Comparison of ENCODE assay signal across 8 cellular contexts in the genomic region with DNA sequence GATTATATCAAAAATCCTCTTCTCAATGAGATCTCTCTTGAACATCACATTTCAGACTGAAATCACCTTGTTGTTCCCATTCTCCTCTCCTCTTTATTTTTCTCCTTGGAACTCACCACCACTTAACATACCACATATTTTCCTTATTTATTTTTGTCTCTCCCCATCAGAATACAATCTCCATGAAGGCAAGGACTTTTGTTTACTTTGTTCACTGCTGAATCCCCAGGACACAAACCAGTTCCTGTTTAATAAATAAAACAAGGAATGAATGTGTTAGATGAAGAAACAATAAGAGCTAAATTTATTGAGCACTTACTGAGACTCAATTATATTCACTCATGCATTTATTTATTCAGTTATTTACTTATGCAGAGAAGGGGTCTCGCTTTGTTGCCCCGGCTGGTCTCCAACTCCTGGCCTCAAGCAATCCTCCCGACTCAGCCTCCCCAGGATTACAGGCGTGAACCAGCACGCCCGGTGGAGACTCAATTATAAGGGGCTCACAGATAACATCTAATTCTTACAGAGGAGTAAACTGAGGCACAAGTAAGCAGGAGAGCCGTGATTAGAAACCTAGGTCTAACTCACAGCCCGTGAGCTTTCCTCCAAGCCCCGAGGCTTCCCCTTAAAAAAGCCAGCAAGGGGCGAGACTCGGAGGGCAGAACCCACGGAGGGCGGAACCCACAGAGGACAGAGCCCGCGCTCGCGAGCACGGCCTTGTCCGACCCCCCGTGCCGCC. TPM values are rescaled to one million over a fixed set of nuclear protein-coding genes. Genes with fewer than 3 reads are reported as not detected.
DNase-seq lines count a peak whose midpoint lies in the region; ATAC-seq and TF ChIP-seq lines count a peak whose summit lies in the region.

No MANE protein-coding gene starts in this region.

- H2BK15ac ChIP-seq in mesendoderm (replicated peaks; ENCODE audit: low read depth), result no peak overlapping the region

- peak overlapping the region; percentile 71 for H3K4me2 ChIP-seq in mesendoderm (ENCODE audit: low read length)

- ATAC-seq in Right ventricle myocardium inferior, result peak; percentile 51
- no peak for ATAC-seq in left cardiac atrium
- no peak for ATAC-seq in GM21367 (IDR thresholded peaks at IDR 0.05; ENCODE audit: unreplicated experiment)

- peak overlapping the region; percentile 94 for H4K8ac ChIP-seq in mesendoderm (ENCODE audit: low read depth, low read length)

- no CpG with 5 or more reads among the region's 21 CpGs for WGBS in mesendoderm (ENCODE audit: extremely low coverage, insufficient coverage, low lambda C conversion rate)

- peaks cover 18% of the 10 kb centered on the region for H3K79me2 ChIP-seq in mesendoderm (ENCODE audit: control insufficient read depth, insufficient read depth, low read length)

- peak overlapping the region; percentile 31 for H3K18ac ChIP-seq in mesendoderm (ENCODE audit: low read length)

- H3K79me1 ChIP-seq in mesendoderm (ENCODE audit: low read length), result peaks cover 12% of the 10 kb centered on the region

- peak overlapping the region; percentile 66 for H3K4ac ChIP-seq in mesendoderm (ENCODE audit: low read depth, low read length)

- no peaks in the 10 kb centered on the region for H3K9me3 ChIP-seq in breast epithelium
- no peaks in the 10 kb centered on the region for H3K9me3 ChIP-seq in uterus

- DNase-seq in Right ventricle myocardium inferior (ENCODE audit: missing footprints) (no peak), left cardiac atrium (no peak), breast epithelium (ENCODE audit: low spot score in 2 of 2) (no peak), mesendoderm (no peak), uterus (no peak), AML-193 (lab: John Stamatoyannopoulos, UW) (no peak), NCI-H446 treated with DMSO at 0.1 percent for 48 hours (lab: John Stamatoyannopoulos, UW) (no peak)

- H4K5ac ChIP-seq in mesendoderm (ENCODE audit: low read length), result no peak overlapping the region

- TF ChIP-seq POLR2A in breast epithelium (IDR thresholded peaks at IDR 0.05) (no peak), uterus (IDR thresholded peaks at IDR 0.05) (no peak)

- H3K4me3 ChIP-seq in breast epithelium (peak overlapping the region; percentile 74 to 96 (median 80)), mesendoderm (ENCODE audit: low read length) (peak overlapping the region; percentile 44), uterus (peak overlapping the region; percentile 48 to 84)

- H3K27ac ChIP-seq in breast epithelium, result peak overlapping the region; percentile 92 to 96
- peak overlapping the region; percentile 75 for H3K27ac ChIP-seq in mesendoderm (ENCODE audit: low read depth, low read length)
- H3K27ac ChIP-seq in uterus, result peak overlapping the region; percentile 73 to 85

- TF ChIP-seq CTCF in breast epithelium (IDR thresholded peaks at IDR 0.05), result no peak
- TF ChIP-seq CTCF in uterus (IDR thresholded peaks at IDR 0.05), result no peak

- no peak overlapping the region for H3K23ac ChIP-seq in mesendoderm (ENCODE audit: low read length)

- H3K9ac ChIP-seq in mesendoderm (ENCODE audit: low read length), result peak overlapping the region; percentile 77

- peak overlapping the region; percentile 12 for H2BK5ac ChIP-seq in mesendoderm (ENCODE audit: low read length)

- intact Hi-C loops in Right ventricle myocardium inferior (cut with DNase I), result loop anchor here (5.0 kb wide), 2 partner anchors 45 to 110 kb away; a partner anchor contains a TSS
- intact Hi-C loops in left cardiac atrium (cut with DNase I), result no loop called here
- intact Hi-C loops in breast epithelium (cut with DNase I; ENCODE audit: low total_unique reads), result no loop called here
- intact Hi-C loops in uterus (cut with DNase I; ENCODE audit: low total_unique reads), result no loop called here

- no peak overlapping the region for H2AK5ac ChIP-seq in mesendoderm (ENCODE audit: low read length)

- H2BK120ac ChIP-seq in mesendoderm (ENCODE audit: low read depth, low read length), result no peak overlapping the region

- H3K4me1 ChIP-seq in breast epithelium (no peaks in the 10 kb centered on the region), mesendoderm (ENCODE audit: control insufficient read depth, low read depth, low read length) (peaks cover 2% of the 10 kb centered on the region), uterus (peaks cover 0 to 4% of the 10 kb centered on the region in 2 donors)

- H3K36me3 ChIP-seq in breast epithelium, result no peaks in the 10 kb centered on the region
- H3K36me3 ChIP-seq in mesendoderm (ENCODE audit: control insufficient read depth, insufficient read depth, low read length), result no peaks in the 10 kb centered on the region
- no peaks in the 10 kb centered on the region for H3K36me3 ChIP-seq in uterus

- H3K56ac ChIP-seq in mesendoderm (ENCODE audit: low read length), result peak overlapping the region; percentile 91

- H3K27me3 ChIP-seq in breast epithelium (no peaks in the 10 kb centered on the region), mesendoderm (ENCODE audit: insufficient read depth, low read length, poor library complexity) (no peaks in the 10 kb centered on the region), uterus (no peaks in the 10 kb centered on the region)

RNA-seq across cellular contexts. Expression of a gene that starts 0.6 kb away (rescaled TPM):
- 6.3 TPM for total RNA-seq in Right ventricle myocardium inferior
- 10 to 100 TPM in 1 of 2 donors, 1 to 10 TPM in 1; 8.1 to 11.0 TPM for total RNA-seq in left cardiac atrium
- total RNA-seq in breast epithelium, result 10 to 100 TPM; 17.0 to 21.6 (median 20.3) TPM
- 26.0 TPM for polyA plus RNA-seq in mesendoderm (2013, experiment 1 of 2)
- 25.3 TPM for polyA plus RNA-seq in mesendoderm (2013, experiment 2 of 2)
- 10 to 100 TPM in 2 of 4 donors, 1 to 10 TPM in 2; 5.1 to 53.6 (median 19.0) TPM for total RNA-seq in uterus
